Comparison of ENCODE assay signal across 1 cellular context in genomic region chr12:50026691-50027090, GRCh38.
TF ChIP-seq lines count a peak whose summit lies in the region.

No MANE protein-coding gene starts in this region.

TF ChIP-seq in HepG2, 621 proteins besides CTCF, POLR2A, EP300 and RAD21:
- peak; percentile 88 for TF ChIP-seq ZNF121 (CRISPR knock-in tag; IDR thresholded peaks at IDR 0.05)
- TF ChIP-seq SRSF1 (optimal IDR thresholded peaks at IDR 0.05; ENCODE audit: low read depth, low read length): no peak
- TF ChIP-seq NFYB (CRISPR knock-in tag; IDR thresholded peaks at IDR 0.05): no peak
